Comparison of ENCODE assay signal across 9 cellular contexts in genomic region chr2:241309684-241310117, GRCh38. TPM values are rescaled to one million over a fixed set of nuclear protein-coding genes. Genes with fewer than 3 reads are reported as not detected.
DNase-seq lines count a peak whose midpoint lies in the region; ATAC-seq and TF ChIP-seq lines count a peak whose summit lies in the region.
"Had no signal": no experiment of that assay in that cellular context is flagged by ENCODE, and none has a peak within 500 bp of the region (broad histone marks: within the 10 kb centered on the region; RNA-seq: fewer than 3 reads in every experiment).

No MANE protein-coding gene starts in this region.

- H3K9me3 ChIP-seq in effector memory CD4-positive, alpha-beta T cell (ENCODE audit: control insufficient read depth, low read length) = no peaks in the 10 kb centered on the region
- no peaks in the 10 kb centered on the region for H3K9me3 ChIP-seq in suprapubic skin

- no peak overlapping the region for H3K4me3 ChIP-seq in effector memory CD4-positive, alpha-beta T cell (ENCODE audit: insufficient read depth, low read depth, low read length, poor library complexity, severe bottlenecking)
- no peak overlapping the region for H3K4me3 ChIP-seq in suprapubic skin
- H3K4me3 ChIP-seq: PC-9 had no signal

- no peak for TF ChIP-seq POLR2A in suprapubic skin (IDR thresholded peaks at IDR 0.05)

- ATAC-seq in GM19025 (IDR thresholded peaks at IDR 0.05; ENCODE audit: low read depth, unreplicated experiment) (peak; percentile 38), HG03521 (IDR thresholded peaks at IDR 0.05; ENCODE audit: unreplicated experiment) (peak; percentile 22)

- peak; percentile 39 for DNase-seq in activated CD4-positive, CD25-positive, alpha-beta regulatory T cell treated with anti-CD3 and anti-CD28 coated beads, Interleukin-2, amount 50 U/mL, for 72 hours
- peak; percentile 43 to 58 (median 46) for DNase-seq in effector memory CD4-positive, alpha-beta T cell
- peak; percentile 21 to 47 for DNase-seq in stimulated activated CD4-positive, alpha-beta T cell treated with anti-CD3 and anti-CD28 coated beads, Interleukin-1b, Interleukin-23, amount 100 ng/mL, for 1 hour (ENCODE audit: low read depth in 2 of 2)
- no peak for DNase-seq in NCI-H446 (lab: John Stamatoyannopoulos, UW)
- DNase-seq in suprapubic skin (ENCODE audit: low spot score in 2 of 2) = no peak
- no peak for DNase-seq in iPS-NIHi11 (ENCODE audit: low spot score)

- H3K36me3 ChIP-seq in effector memory CD4-positive, alpha-beta T cell (ENCODE audit: control insufficient read depth, insufficient read depth, low read length) = no peaks in the 10 kb centered on the region
- H3K36me3 ChIP-seq in suprapubic skin = no peaks in the 10 kb centered on the region

- TF ChIP-seq CTCF in suprapubic skin (IDR thresholded peaks at IDR 0.05) = no peak

- peaks cover 39% of the 10 kb centered on the region for H3K4me1 ChIP-seq in effector memory CD4-positive, alpha-beta T cell (ENCODE audit: control insufficient read depth, insufficient read depth, low read length, poor library complexity, severe bottlenecking)
- peaks cover 55% of the 10 kb centered on the region for H3K4me1 ChIP-seq in suprapubic skin

- TF ChIP-seq EP300 in suprapubic skin (IDR thresholded peaks at IDR 0.05) = no peak

- peak overlapping the region; percentile 50 for H3K27ac ChIP-seq in effector memory CD4-positive, alpha-beta T cell (ENCODE audit: insufficient read depth, low read length, poor library complexity, severe bottlenecking)
- no peak overlapping the region for H3K27ac ChIP-seq in suprapubic skin
- H3K27ac ChIP-seq: PC-9 had no signal

- H3K27me3 ChIP-seq in effector memory CD4-positive, alpha-beta T cell (replicated peaks; ENCODE audit: control insufficient read depth, insufficient read depth, low read length, poor library complexity, severe bottlenecking) = no peaks in the 10 kb centered on the region
- H3K27me3 ChIP-seq in suprapubic skin = no peaks in the 10 kb centered on the region

- WGBS in suprapubic skin = 34% methylated on average over 2 of the region's 2 CpGs

RNA-seq across cellular contexts. Expression of gene HDLBP, which starts 5.8 kb away (rescaled TPM):
- total RNA-seq in suprapubic skin = 100 to 1,000 TPM; 263 to 400 (median 287) TPM

RNA-seq across cellular contexts. Expression of gene SEPTIN2, which starts 6.0 kb away (rescaled TPM):
- total RNA-seq in suprapubic skin = 100 to 1,000 TPM; 126 to 233 (median 165) TPM

RNA-seq across cellular contexts. Expression of gene FARP2, which starts 46.4 kb away (rescaled TPM):
- total RNA-seq in suprapubic skin = 100 to 1,000 TPM in 2 of 4 donors, 10 to 100 TPM in 2; 70.0 to 185 (median 95.5) TPM

Comparison
In these comparisons a context has a peak if more than half of its experiments do, and no peak if none do; other contexts are left out.
1. DNase-seq: peak in activated CD4-positive, CD25-positive, alpha-beta regulatory T cell treated with anti-CD3 and anti-CD28 coated beads, Interleukin-2, amount 50 U/mL, for 72 hours (single experiment), effector memory CD4-positive, alpha-beta T cell (3 of 3) and stimulated activated CD4-positive, alpha-beta T cell treated with anti-CD3 and anti-CD28 coated beads, Interleukin-1b, Interleukin-23, amount 100 ng/mL, for 1 hour (2 of 2); none in NCI-H446 (0 of 2), suprapubic skin (0 of 2) and iPS-NIHi11 (single experiment).